Comparison of ENCODE assay signal across 8 cellular contexts in the genomic region with DNA sequence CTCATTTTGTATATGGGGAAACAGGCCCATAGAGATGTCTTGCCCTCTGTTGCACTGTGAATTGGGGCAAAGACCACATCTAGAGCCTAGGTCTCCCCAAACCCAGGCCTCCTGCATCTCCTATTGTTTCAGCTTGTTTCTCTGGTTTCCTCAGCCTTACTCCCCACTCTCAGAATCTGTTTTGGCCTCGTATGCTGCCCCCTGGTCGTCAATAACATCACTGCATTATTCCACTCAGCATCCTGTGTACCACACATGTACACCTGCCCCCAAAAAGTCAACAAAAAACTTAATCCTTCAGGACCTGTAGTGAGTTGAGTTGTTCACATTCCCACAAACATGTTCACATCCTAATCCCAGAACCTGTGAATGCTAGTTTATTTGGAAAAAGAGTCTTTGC.
DNase-seq lines count a peak whose midpoint lies in the region; ATAC-seq, FAIRE-seq and TF ChIP-seq lines count a peak whose summit lies in the region.

No MANE protein-coding gene starts in this region.

- TF ChIP-seq POLR2A in sigmoid colon (IDR thresholded peaks at IDR 0.05): no peak
- TF ChIP-seq POLR2A in thyroid gland (IDR thresholded peaks at IDR 0.05): no peak

- no peaks in the 10 kb centered on the region for H3K36me3 ChIP-seq in astrocyte (ENCODE audit: insufficient read depth, low read length)
- no peaks in the 10 kb centered on the region for H3K36me3 ChIP-seq in sigmoid colon
- no peaks in the 10 kb centered on the region for H3K36me3 ChIP-seq in thyroid gland

- no peak overlapping the region for H3K27ac ChIP-seq in astrocyte (ENCODE audit: low read depth, low read length)
- H3K27ac ChIP-seq in sigmoid colon: no peak overlapping the region
- no peak overlapping the region for H3K27ac ChIP-seq in thyroid gland

- H3K27me3 Mint-ChIP-seq in Calu3 (ENCODE audit: unreplicated experiment) (peaks cover 24% of the 10 kb centered on the region), astrocyte (ENCODE audit: low read depth, unreplicated experiment) (peaks cover 2% of the 10 kb centered on the region)

- H3K4me2 ChIP-seq in astrocyte (ENCODE audit: low read length): no peak overlapping the region

- H3K9me3 Mint-ChIP-seq in Calu3 (ENCODE audit: low read depth, unreplicated experiment) (no peaks in the 10 kb centered on the region), astrocyte (ENCODE audit: unreplicated experiment) (no peaks in the 10 kb centered on the region)

- peaks cover 5% of the 10 kb centered on the region for H3K27me3 ChIP-seq in astrocyte (ENCODE audit: insufficient read depth, low read length)
- peaks cover 0 to 5% (median 0%) of the 10 kb centered on the region in 3 donors for H3K27me3 ChIP-seq in sigmoid colon
- no peaks in the 10 kb centered on the region for H3K27me3 ChIP-seq in thyroid gland

- H3K4me3 ChIP-seq in astrocyte (ENCODE audit: insufficient read depth, low read depth, low read length): no peak overlapping the region
- no peak overlapping the region for H3K4me3 ChIP-seq in sigmoid colon
- H3K4me3 ChIP-seq in thyroid gland (replicated peaks in 1 of 3): no peak overlapping the region

- H3K79me2 ChIP-seq in astrocyte (ENCODE audit: insufficient read depth, low read length): no peaks in the 10 kb centered on the region

- H3K4me1 ChIP-seq in astrocyte (ENCODE audit: insufficient read depth, low read length) (no peaks in the 10 kb centered on the region), sigmoid colon (no peaks in the 10 kb centered on the region), thyroid gland (no peaks in the 10 kb centered on the region)

- WGBS in sigmoid colon, 2 donors: 16 to 26% methylated on average over 2 of the region's 2 CpGs
- 12 to 13% methylated on average over 2 of the region's 2 CpGs for WGBS in thyroid gland, 2 donors

- no peak overlapping the region for H2AFZ ChIP-seq in astrocyte (ENCODE audit: low read depth, low read length)

- H3K9ac ChIP-seq in astrocyte (ENCODE audit: low read length): no peak overlapping the region

- H3K36me3 Mint-ChIP-seq in Calu3 (ENCODE audit: insufficient read depth, unreplicated experiment) (no peaks in the 10 kb centered on the region), astrocyte (ENCODE audit: low read depth, unreplicated experiment) (no peaks in the 10 kb centered on the region)

- H3K4me1 Mint-ChIP-seq in Calu3 (ENCODE audit: low read depth, unreplicated experiment) (no peaks in the 10 kb centered on the region), astrocyte (ENCODE audit: low read depth, unreplicated experiment) (no peaks in the 10 kb centered on the region)

- TF ChIP-seq CTCF in Calu3 (IDR thresholded peaks at IDR 0.05; ENCODE audit: unreplicated experiment): peak; percentile 48
- peak; percentile 39 for TF ChIP-seq CTCF in astrocyte (IDR thresholded peaks at IDR 0.05; ENCODE audit: insufficient read depth, low read depth, low read length)
- TF ChIP-seq CTCF in sigmoid colon (IDR thresholded peaks at IDR 0.05): no peak
- peak in 1 of 6 experiments; percentile 10 for TF ChIP-seq CTCF in thyroid gland (IDR thresholded peaks at IDR 0.05)

- H3K27ac Mint-ChIP-seq in Calu3 (ENCODE audit: unreplicated experiment) (no peak overlapping the region), astrocyte (ENCODE audit: unreplicated experiment) (no peak overlapping the region)

- no peak for TF ChIP-seq EP300 in sigmoid colon (IDR thresholded peaks at IDR 0.05)

- H3K9me3 ChIP-seq in astrocyte (ENCODE audit: insufficient read depth, low read depth, low read length) (no peaks in the 10 kb centered on the region), sigmoid colon (no peaks in the 10 kb centered on the region), thyroid gland (no peaks in the 10 kb centered on the region)

- DNase-seq in Calu3 (peak; percentile 63), astrocyte (ENCODE audit: low read depth) (peak; percentile 2), medulla oblongata (ENCODE audit: extremely low spot score) (peak; percentile 73), sigmoid colon (no peak), thyroid gland (no peak)
- DNase-seq in activated CD4-positive, alpha-beta T cell treated with anti-CD3 and anti-CD28 coated beads for 48 hours: no peak

- no peaks in the 10 kb centered on the region for H4K20me1 ChIP-seq in astrocyte (ENCODE audit: insufficient read depth, low read length)

- intact Hi-C loops in Calu3 (cut with micrococcal nuclease; ENCODE audit: unreplicated experiment): loop anchor here (1.0 to 5.0 kb wide), 4 partner anchors 99 to 458 kb away; no protein-coding TSS in a partner anchor
- intact Hi-C loops in sigmoid colon (cut with DNase I): no loop called here
- intact Hi-C loops in thyroid gland (cut with DNase I): no loop called here

- ATAC-seq in HG02759 (IDR thresholded peaks at IDR 0.05; ENCODE audit: unreplicated experiment) (peak; percentile 52), GM19035 (IDR thresholded peaks at IDR 0.05; ENCODE audit: unreplicated experiment) (no peak)

- CTCF ChIA-PET in Calu3 (lab: Charles Lee): interaction anchor here (0.6 to 3.3 kb wide), 9 partner anchors 12 to 458 kb away, joined by 3 to 39 read pairs (median 4); no protein-coding TSS in a partner anchor

- H3K4me3 Mint-ChIP-seq in Calu3 (ENCODE audit: low read depth, unreplicated experiment) (no peak overlapping the region), astrocyte (ENCODE audit: unreplicated experiment) (no peak overlapping the region)

- FAIRE-seq in astrocyte (lab: Jason Lieb, UNC): no peak

- no TSS peak for BruUV-seq in Calu3 (replicated peaks; lab: Mats Ljungman, UMichigan)

Comparison
In these comparisons a context has a peak if more than half of its experiments do, and no peak if none do; other contexts are left out.
1. DNase-seq: peak in Calu3 (single experiment), astrocyte (single experiment) and medulla oblongata (single experiment); none in sigmoid colon (single experiment), thyroid gland (0 of 2) and activated CD4-positive, alpha-beta T cell treated with anti-CD3 and anti-CD28 coated beads for 48 hours (single experiment).
2. CTCF ChIP-seq: peak in Calu3 (single experiment) and astrocyte (single experiment); none in sigmoid colon (0 of 4).